8 cellular contexts compared by ENCODE assay signal in genomic region chr20:62616728-62617621, GRCh38. TPM values are rescaled to one million over a fixed set of nuclear protein-coding genes. Genes with fewer than 3 reads are reported as not detected.
DNase-seq lines count a peak whose midpoint lies in the region; ATAC-seq and TF ChIP-seq lines count a peak whose summit lies in the region.

No MANE protein-coding gene starts in this region.

- TF ChIP-seq CTCF in fibroblast of villous mesenchyme (IDR thresholded peaks at IDR 0.05; ENCODE audit: insufficient read depth, low read depth, low read length) (peak; percentile 99), osteocyte (IDR thresholded peaks at IDR 0.05) (peak; percentile 82), tibial artery (IDR thresholded peaks at IDR 0.05) (peak; percentile 79 to 97)

- peak; percentile 56 for ATAC-seq in GM19043 (IDR thresholded peaks at IDR 0.05; ENCODE audit: low read depth, unreplicated experiment)

- no peaks in the 10 kb centered on the region for H3K36me3 Mint-ChIP-seq in osteocyte (ENCODE audit: unreplicated experiment)

- peaks cover 21% of the 10 kb centered on the region for H3K4me1 Mint-ChIP-seq in osteocyte (ENCODE audit: unreplicated experiment)

- H3K4me3 ChIP-seq in fibroblast of villous mesenchyme (ENCODE audit: low read depth, low read length) (no peak overlapping the region), tibial artery (no peak overlapping the region)

- intact Hi-C loops in tibial artery (cut with DNase I; ENCODE audit: low total_unique reads), result loop anchor here (5.0 kb wide), 1 partner anchor 115 kb away; no protein-coding TSS in a partner anchor

- DNase-seq in Ammon's horn (ENCODE audit: low spot score) (peak; percentile 68), HuH-7 (ENCODE audit: low spot score) (peak; percentile 98), RPMI8226 (peak; percentile 78), fibroblast of villous mesenchyme (ENCODE audit: low read depth) (peak; percentile 69), osteocyte (ENCODE audit: extremely low spot score, unreplicated experiment) (no peak), tibial artery (peak; percentile 66 to 81)
- DNase-seq in activated effector memory CD4-positive, alpha-beta T cell treated with Interleukin-2 at 50 U/mL for 16 hours, result peak; percentile 54

- peaks cover 0 to 58% of the 10 kb centered on the region in 2 donors for H3K27me3 ChIP-seq in tibial artery

- no peaks in the 10 kb centered on the region for H3K9me3 ChIP-seq in tibial artery

- H3K4me1 ChIP-seq in tibial artery, result peaks cover 0 to 11% (median 3%) of the 10 kb centered on the region in 4 donors

- no peaks in the 10 kb centered on the region for H3K9me3 Mint-ChIP-seq in osteocyte (ENCODE audit: unreplicated experiment)

- peak overlapping the region; percentile 52 for H3K27ac Mint-ChIP-seq in osteocyte (ENCODE audit: unreplicated experiment)

- H3K4me3 Mint-ChIP-seq in osteocyte (ENCODE audit: unreplicated experiment), result no peak overlapping the region

- H3K36me3 ChIP-seq in tibial artery, result no peaks in the 10 kb centered on the region

- peaks cover 19% of the 10 kb centered on the region for H3K27me3 Mint-ChIP-seq in osteocyte (ENCODE audit: unreplicated experiment)

- peak overlapping the region; percentile 8 to 39 for H3K27ac ChIP-seq in tibial artery

RNA-seq across cellular contexts. Expression of gene SLCO4A1, which starts 25.3 kb away (rescaled TPM):
- total RNA-seq in fibroblast of villous mesenchyme (0.97 and 3.0 TPM in 2 replicates), osteocyte (1.2 and 1.5 TPM in 2 replicates)
